Comparison of ENCODE assay signal across 14 cellular contexts in genomic region chr1:92577251-92577895, GRCh38.
DNase-seq lines count a peak whose midpoint lies in the region; ATAC-seq and TF ChIP-seq lines count a peak whose summit lies in the region.
"Had no signal": no experiment of that assay in that cellular context is flagged by ENCODE, and none has a peak within 500 bp of the region (broad histone marks: within the 10 kb centered on the region; RNA-seq: fewer than 3 reads in every experiment).

No MANE protein-coding gene starts in this region.

- TF ChIP-seq CTCF in fibroblast of pulmonary artery (IDR thresholded peaks at IDR 0.05; ENCODE audit: low read length, missing control alignments) (no peak), sigmoid colon (IDR thresholded peaks at IDR 0.05) (no peak)

- ATAC-seq in HG03565 (IDR thresholded peaks at IDR 0.05; ENCODE audit: unreplicated experiment): no peak
- ATAC-seq in HG02852 (IDR thresholded peaks at IDR 0.05; ENCODE audit: unreplicated experiment): no peak
- ATAC-seq: left lung had no signal

- no peak for TF ChIP-seq EP300 in sigmoid colon (IDR thresholded peaks at IDR 0.05)

- no peaks in the 10 kb centered on the region for H3K9me3 ChIP-seq in sigmoid colon
- no peaks in the 10 kb centered on the region; the same call in 1 of the 2 replicates for H3K9me3 ChIP-seq in SJCRH30 (replicated peaks)
- H3K9me3 ChIP-seq: left lung had no signal

- H3K27me3 ChIP-seq in sigmoid colon (no peaks in the 10 kb centered on the region), SJCRH30 (no peaks in the 10 kb centered on the region)
- H3K27me3 ChIP-seq: left lung had no signal

- H3K4me3 ChIP-seq in fibroblast of pulmonary artery (replicated peaks; ENCODE audit: low read depth, low read length) (no peak overlapping the region), sigmoid colon (no peak overlapping the region), SJCRH30 (no peak overlapping the region)
- H3K4me3 ChIP-seq: left lung had no signal

- no peaks in the 10 kb centered on the region for H3K27me3 Mint-ChIP-seq in activated T-helper 2 cell treated with anti-CD3 and anti-CD28 coated beads, Interferon-gamma antibody, Interleukin-2, Interleukin-4, amounts not matched to agents 10 μg/mL and 5 μg/mL and 100 μg/mL, durations not matched to agents 14 hours and 24 hours and 36 hours (ENCODE audit: low read depth)
- H3K27me3 Mint-ChIP-seq: CD4-positive, alpha-beta memory T cell; IgD-negative memory B cell had no signal

- 88 to 91% methylated on average over 5 of the region's 5 CpGs for whole genome bisulfite sequencing in sigmoid colon, 2 donors

- no peaks in the 10 kb centered on the region for H3K4me1 ChIP-seq in sigmoid colon
- no peaks in the 10 kb centered on the region for H3K4me1 ChIP-seq in SJCRH30
- H3K4me1 ChIP-seq: left lung had no signal

- intact Hi-C loops in activated T-helper 2 cell treated with anti-CD3 and anti-CD28 coated beads, Interferon-gamma antibody, Interleukin-2, Interleukin-4, amounts not matched to agents 10 μg/mL and 5 μg/mL and 100 μg/mL, durations not matched to agents 14 hours and 24 hours and 36 hours (cut with micrococcal nuclease): loop anchor here (1.0 to 5.0 kb wide), 5 partner anchors 10 to 400 kb away; no protein-coding TSS in a partner anchor
- intact Hi-C loops in sigmoid colon (cut with DNase I): no loop called here

- H3K36me3 ChIP-seq in sigmoid colon: no peaks in the 10 kb centered on the region
- 0 out of 2 replicates have a peak, but pooled peaks cover 2% of the 10 kb centered on the region for H3K36me3 ChIP-seq in SJCRH30
- H3K36me3 ChIP-seq: left lung had no signal

- peaks cover 61% of the 10 kb centered on the region for H3K36me3 Mint-ChIP-seq in activated T-helper 2 cell treated with anti-CD3 and anti-CD28 coated beads, Interferon-gamma antibody, Interleukin-2, Interleukin-4, amounts not matched to agents 10 μg/mL and 5 μg/mL and 100 μg/mL, durations not matched to agents 14 hours and 24 hours and 36 hours (ENCODE audit: low read depth)
- H3K36me3 Mint-ChIP-seq: CD4-positive, alpha-beta memory T cell had no signal

- H3K4me3 Mint-ChIP-seq in activated T-helper 2 cell treated with anti-CD3 and anti-CD28 coated beads, Interferon-gamma antibody, Interleukin-2, Interleukin-4, amounts not matched to agents 10 μg/mL and 5 μg/mL and 100 μg/mL, durations not matched to agents 14 hours and 24 hours and 36 hours (ENCODE audit: low read depth): peak overlapping the region; percentile 93
- H3K4me3 Mint-ChIP-seq: CD4-positive, alpha-beta memory T cell; IgD-negative memory B cell had no signal

- H3K27ac Mint-ChIP-seq in activated T-helper 2 cell treated with anti-CD3 and anti-CD28 coated beads, Interferon-gamma antibody, Interleukin-2, Interleukin-4, amounts not matched to agents 10 μg/mL and 5 μg/mL and 100 μg/mL, durations not matched to agents 14 hours and 24 hours and 36 hours: peak overlapping the region; percentile 97
- H3K27ac Mint-ChIP-seq: IgD-negative memory B cell had no signal

- H3K4me1 Mint-ChIP-seq in activated T-helper 2 cell treated with anti-CD3 and anti-CD28 coated beads, Interferon-gamma antibody, Interleukin-2, Interleukin-4, amounts not matched to agents 10 μg/mL and 5 μg/mL and 100 μg/mL, durations not matched to agents 14 hours and 24 hours and 36 hours (ENCODE audit: low read depth): peaks cover 66% of the 10 kb centered on the region
- H3K4me1 Mint-ChIP-seq: IgD-negative memory B cell had no signal

- no peaks in the 10 kb centered on the region for H3K9me3 Mint-ChIP-seq in activated T-helper 2 cell treated with anti-CD3 and anti-CD28 coated beads, Interferon-gamma antibody, Interleukin-2, Interleukin-4, amounts not matched to agents 10 μg/mL and 5 μg/mL and 100 μg/mL, durations not matched to agents 14 hours and 24 hours and 36 hours
- H3K9me3 Mint-ChIP-seq: CD4-positive, alpha-beta memory T cell; IgD-negative memory B cell had no signal

- TF ChIP-seq POLR2A in sigmoid colon (IDR thresholded peaks at IDR 0.05): no peak

- H3K27ac ChIP-seq in sigmoid colon (no peak overlapping the region), SJCRH30 (no peak overlapping the region)
- H3K27ac ChIP-seq: left lung had no signal

- peak; percentile 33 for DNase-seq in AG08395 (ENCODE audit: low spot score)
- DNase-seq in EL: peak; percentile 3
- no peak for DNase-seq in activated T-helper 2 cell treated with anti-CD3 and anti-CD28 coated beads, Interferon-gamma antibody, Interleukin-2, Interleukin-4, amounts not matched to agents 10 μg/mL and 5 μg/mL and 100 μg/mL, durations not matched to agents 14 hours and 24 hours and 36 hours (ENCODE audit: low spot score)
- peak; percentile 56 for DNase-seq in fibroblast of pulmonary artery (ENCODE audit: low read depth)
- no peak for DNase-seq in sigmoid colon
- no peak for DNase-seq in SJCRH30
- DNase-seq: activated CD8-positive, alpha-beta memory T cell treated with anti-CD3 and anti-CD28 coated beads, Interleukin-2, amount 50 U/mL, for 4 hours; CD4-positive, alpha-beta memory T cell; glutamatergic neuron; left lung; NCI-H1694 treated with DMSO at 0.1 percent for 48 hours had no signal

Comparison
In these comparisons a context has a peak if more than half of its experiments do, and no peak if none do; other contexts are left out.
1. DNase-seq: peak in AG08395 (single experiment), EL (single experiment) and fibroblast of pulmonary artery (single experiment); none in activated T-helper 2 cell treated with anti-CD3 and anti-CD28 coated beads, Interferon-gamma antibody, Interleukin-2, Interleukin-4, amounts not matched to agents 10 μg/mL and 5 μg/mL and 100 μg/mL, durations not matched to agents 14 hours and 24 hours and 36 hours (single experiment), sigmoid colon (single experiment) and SJCRH30 (0 of 2).